In the genomic region with DNA sequence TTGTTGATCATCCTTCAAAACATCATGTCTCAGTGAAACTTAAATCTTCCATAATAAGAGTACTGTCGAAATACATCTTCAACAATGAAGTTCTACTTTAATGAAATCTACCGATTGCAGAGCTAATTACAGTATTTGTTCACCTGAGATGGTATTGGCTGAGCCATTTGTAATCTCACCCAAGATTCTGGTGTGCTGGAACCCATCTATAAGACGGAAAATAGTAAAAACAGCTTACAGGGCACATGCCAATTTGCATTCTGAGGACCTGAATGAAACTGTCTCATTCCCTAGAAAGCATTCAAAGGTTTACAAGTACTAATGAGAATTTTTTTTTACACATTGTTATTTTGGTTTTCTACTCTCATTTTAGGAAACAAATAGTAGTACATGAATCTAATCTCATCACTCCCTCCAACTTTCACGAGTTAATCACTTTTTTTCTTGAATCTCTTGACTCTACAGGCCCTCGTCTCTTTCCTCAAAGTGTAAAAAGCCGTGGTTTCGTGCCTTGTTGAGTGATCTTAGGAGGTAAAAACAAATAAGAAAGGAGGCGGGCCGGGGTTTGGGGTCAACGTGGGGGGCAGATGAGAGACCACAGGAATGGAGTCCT, we compare ENCODE assay signal across 8 cellular contexts. TPM values are rescaled to one million over a fixed set of nuclear protein-coding genes. Genes with fewer than 3 reads are reported as not detected.
DNase-seq lines count a peak whose midpoint lies in the region; ATAC-seq, FAIRE-seq and TF ChIP-seq lines count a peak whose summit lies in the region.

No MANE protein-coding gene starts in this region.

- H3K9ac ChIP-seq in endothelial cell of umbilical vein (replicated peaks; ENCODE audit: extremely low read depth, insufficient read depth, low read length) (peak overlapping the region; percentile 62), neuronal stem cell (ENCODE audit: low read depth, low read length, poor library complexity) (peak overlapping the region; percentile 70)

- WGBS in neuronal stem cell (ENCODE audit: extremely low coverage in 2 of 2, insufficient read length in 2 of 2, insufficient replicate concordance in 1 of 2), 2 donors: no CpG with 5 or more reads among the region's 10 CpGs

- dilution Hi-C loops in endothelial cell of umbilical vein (cut with MboI; ENCODE audit: extremely low pct_ligation_motif_present, low sequenced_read_pairs): no loop called here

- FAIRE-seq in endothelial cell of umbilical vein (lab: Jason Lieb, UNC): no peak

- H3K9me3 ChIP-seq in Peyer's patch (no peaks in the 10 kb centered on the region), endothelial cell of umbilical vein (replicated peaks; ENCODE audit: control insufficient read depth, insufficient read depth, low read length) (no peaks in the 10 kb centered on the region), neuronal stem cell (replicated peaks in 1 of 2; ENCODE audit: control insufficient read depth in 2 of 2, insufficient read depth in 1 of 2, low read depth in 1 of 2, low read length in 2 of 2) (peaks cover 0 to 34% of the 10 kb centered on the region in 2 donors)

- peaks cover 0 to 11% (median 4%) of the 10 kb centered on the region in 4 donors for H3K4me1 ChIP-seq in Peyer's patch
- H3K4me1 ChIP-seq in endothelial cell of umbilical vein (ENCODE audit: control insufficient read depth, extremely low read depth, insufficient read depth, low read length): peaks cover 33% of the 10 kb centered on the region
- peaks cover 5 to 8% of the 10 kb centered on the region in 2 donors for H3K4me1 ChIP-seq in neuronal stem cell (ENCODE audit: control insufficient read depth in 2 of 2, insufficient read depth in 1 of 2, low read depth in 1 of 2, low read length in 2 of 2)

- H2AFZ ChIP-seq in endothelial cell of umbilical vein (ENCODE audit: low read depth, low read length): peak overlapping the region; percentile 8
- H2AFZ ChIP-seq in neuronal stem cell (ENCODE audit: low read length): peak overlapping the region; percentile 95

- H4K8ac ChIP-seq in neuronal stem cell (ENCODE audit: low read depth, low read length): no peak overlapping the region

- no peak for TF ChIP-seq CTCF in Peyer's patch (IDR thresholded peaks at IDR 0.05)
- no peak for TF ChIP-seq CTCF in endothelial cell of umbilical vein (IDR thresholded peaks at IDR 0.05; ENCODE audit: extremely low read depth in 1 of 2, insufficient read depth in 1 of 2, low read depth in 1 of 2, low read length in 2 of 2)

- POLR2A ChIA-PET in endothelial cell of umbilical vein (lab: Charles Lee): no interaction called here

- no peak overlapping the region for H4K91ac ChIP-seq in neuronal stem cell (ENCODE audit: low read depth, low read length, poor library complexity)

- no peaks in the 10 kb centered on the region for H4K20me1 ChIP-seq in endothelial cell of umbilical vein (replicated peaks; ENCODE audit: control insufficient read depth, extremely low read depth, insufficient read depth, low read length)

- intact Hi-C loops in endothelial cell of umbilical vein (cut with micrococcal nuclease): loop anchor here (10.0 kb wide), 1 partner anchor 284 kb away; the partner anchor contains the start of gene RGS7

- H2BK12ac ChIP-seq in neuronal stem cell (ENCODE audit: low read length): no peak overlapping the region

- H3K4me3 ChIP-seq in Peyer's patch (peak overlapping the region; percentile 80 to 90 (median 88)), endothelial cell of umbilical vein (replicated peaks in 1 of 3; ENCODE audit: insufficient read depth in 1 of 3, low read depth in 1 of 3, low read length in 3 of 3) (peak overlapping the region; percentile 49 to 90 (median 57)), neuronal stem cell (ENCODE audit: low read length in 2 of 2) (peak overlapping the region; percentile 95)

- H3K23ac ChIP-seq in neuronal stem cell (ENCODE audit: low read depth, low read length, poor library complexity): no peak overlapping the region

- no peak overlapping the region for H2BK15ac ChIP-seq in neuronal stem cell (ENCODE audit: low read length)

- in situ Hi-C loops in ACHN (cut with HindIII; ENCODE audit: low pct_ligation_motif_present, low pct_unique_long_range_greater_than_20kb, low sequenced_read_pairs): loop anchor here (25.0 kb wide), 1 partner anchor 223 kb away; no protein-coding TSS in a partner anchor

- H3K9me1 ChIP-seq in endothelial cell of umbilical vein (replicated peaks; ENCODE audit: control insufficient read depth, extremely low read depth, insufficient read depth, low read length): no peaks in the 10 kb centered on the region

- ATAC-seq in GM18502 (IDR thresholded peaks at IDR 0.05; ENCODE audit: poor library complexity, unreplicated experiment): peak; percentile 0

- no peak overlapping the region for H2BK5ac ChIP-seq in neuronal stem cell (ENCODE audit: low read length)

- H3K4me2 ChIP-seq in endothelial cell of umbilical vein (ENCODE audit: insufficient read depth, low read length) (peak overlapping the region; percentile 77), neuronal stem cell (ENCODE audit: insufficient read depth, low read length, poor library complexity, severe bottlenecking) (peak overlapping the region; percentile 46)

- no peak overlapping the region for H2AK5ac ChIP-seq in neuronal stem cell (ENCODE audit: low read depth, low read length)

- TSS peak; percentile 47 for BruUV-seq in endothelial cell of umbilical vein (replicated peaks; lab: Mats Ljungman, UMichigan)

- H3K79me2 ChIP-seq in endothelial cell of umbilical vein (ENCODE audit: control insufficient read depth, insufficient read depth, low read length): peaks cover 50% of the 10 kb centered on the region

- no peaks in the 10 kb centered on the region for H3K27me3 ChIP-seq in Peyer's patch
- no peaks in the 10 kb centered on the region for H3K27me3 ChIP-seq in endothelial cell of umbilical vein (ENCODE audit: control insufficient read depth in 2 of 2, insufficient read depth in 2 of 2, low read length in 2 of 2)
- H3K27me3 ChIP-seq in neuronal stem cell (ENCODE audit: control insufficient read depth in 3 of 3, insufficient read depth in 3 of 3, low read depth in 1 of 3, low read length in 3 of 3): no peaks in the 10 kb centered on the region

- H3K4ac ChIP-seq in neuronal stem cell (ENCODE audit: low read length): no peak overlapping the region

- H3K36me3 ChIP-seq in Peyer's patch (no peaks in the 10 kb centered on the region), endothelial cell of umbilical vein (ENCODE audit: control insufficient read depth in 2 of 2, extremely low read depth in 1 of 2, insufficient read depth in 2 of 2, low read length in 2 of 2) (peaks cover under 1 to 2% of the 10 kb centered on the region in 2 experiments), neuronal stem cell (replicated peaks in 1 of 2; ENCODE audit: control insufficient read depth in 2 of 2, insufficient read depth in 2 of 2, low read length in 2 of 2) (peaks cover 5 to 42% of the 10 kb centered on the region in 2 donors)

- H3K27ac ChIP-seq in Peyer's patch: peak overlapping the region; percentile 81 to 90 (median 84)
- H3K27ac ChIP-seq in endothelial cell of umbilical vein (ENCODE audit: insufficient read depth, low read depth, low read length): peak overlapping the region; percentile 32
- H3K27ac ChIP-seq in neuronal stem cell (replicated peaks; ENCODE audit: low read length): no peak overlapping the region

- H2BK120ac ChIP-seq in neuronal stem cell (ENCODE audit: low read depth, low read length): no peak overlapping the region

- H3K79me1 ChIP-seq in neuronal stem cell (ENCODE audit: low read depth, low read length): peaks cover under 1% of the 10 kb centered on the region

- no peak overlapping the region for H3K18ac ChIP-seq in neuronal stem cell (ENCODE audit: low read length)

- TF ChIP-seq POLR2A in Peyer's patch (IDR thresholded peaks at IDR 0.05): no peak
- no peak for TF ChIP-seq POLR2A in endothelial cell of umbilical vein (IDR thresholded peaks at IDR 0.05; ENCODE audit: low read depth, low read length)

- CTCF ChIA-PET in endothelial cell of umbilical vein (lab: Charles Lee): interaction anchor here (1.2 to 3.0 kb wide), 2 partner anchors 12 to 28 kb away, joined by 8 to 15 read pairs; no protein-coding TSS in a partner anchor

- H3K14ac ChIP-seq in neuronal stem cell (ENCODE audit: low read length): no peak overlapping the region

- DNase-seq in ACHN: peak; percentile 49
- no peak for DNase-seq in Peyer's patch
- peak; percentile 45 for DNase-seq in endothelial cell of umbilical vein (ENCODE audit: low read depth, low spot score)
- peak; percentile 23 for DNase-seq in neuronal stem cell (ENCODE audit: low spot score)
- DNase-seq in ureter (ENCODE audit: low spot score): no peak
- DNase-seq in stimulated activated CD4-positive, alpha-beta T cell treated with anti-CD3 and anti-CD28 coated beads, Interleukin-12 subunit alpha, Interleukin-12 subunit beta, amount 100 ng/mL, for 4 hours: no peak
- no peak for DNase-seq in NCI-H128 (lab: John Stamatoyannopoulos, UW; ENCODE audit: unreplicated experiment)

RNA-seq across cellular contexts. Expression of gene CHML, which starts 1.0 kb away (rescaled TPM):
- 10 to 100 TPM in 1 of 4 donors, 1 to 10 TPM in 3; 6.6 to 11.0 (median 9.1) TPM for total RNA-seq in Peyer's patch
- 22.3 and 23.6 TPM in 2 replicates for total RNA-seq in endothelial cell of umbilical vein
- polyA plus RNA-seq in endothelial cell of umbilical vein: 3.3 and 4.1 TPM in 2 replicates
- 3.9 and 4.0 TPM in 2 replicates for polyA plus RNA-seq in endothelial cell of umbilical vein (2011; cell fraction: cytosol; rRNA removed)
- 6.9 and 7.6 TPM in 2 replicates for polyA plus RNA-seq in endothelial cell of umbilical vein (2011; cell fraction: nucleus; rRNA removed)
- polyA plus RNA-seq in endothelial cell of umbilical vein (2012): 6.9 and 9.7 TPM in 2 replicates
- 28.1 and 31.5 TPM in 2 replicates for polyA minus RNA-seq in endothelial cell of umbilical vein
- polyA minus RNA-seq in endothelial cell of umbilical vein (2011; cell fraction: cytosol; rRNA and poly(A)+ RNA removed): 76.2 TPM
- 12.9 and 17.0 TPM in 2 replicates for polyA minus RNA-seq in endothelial cell of umbilical vein (2011; cell fraction: nucleus; rRNA and poly(A)+ RNA removed)
- polyA plus RNA-seq in neuronal stem cell (2013, experiment 1 of 2): 12.2 TPM
- polyA plus RNA-seq in neuronal stem cell (2013, experiment 2 of 2): 12.5 TPM
- total RNA-seq in ureter: 4.6 TPM

RNA-seq across cellular contexts. Expression of gene OPN3, which starts 1.0 kb away (rescaled TPM):
- 10 to 100 TPM; 17.3 to 23.1 (median 20.9) TPM for total RNA-seq in Peyer's patch
- 22.0 and 23.9 TPM in 2 replicates for total RNA-seq in endothelial cell of umbilical vein
- polyA plus RNA-seq in endothelial cell of umbilical vein: 16.1 and 17.0 TPM in 2 replicates
- 20.6 and 24.0 TPM in 2 replicates for polyA plus RNA-seq in endothelial cell of umbilical vein (2011; cell fraction: cytosol; rRNA removed)
- polyA plus RNA-seq in endothelial cell of umbilical vein (2011; cell fraction: nucleus; rRNA removed): 9.6 and 12.0 TPM in 2 replicates
- 23.6 and 26.2 TPM in 2 replicates for polyA plus RNA-seq in endothelial cell of umbilical vein (2012)
- 17.4 and 23.5 TPM in 2 replicates for polyA minus RNA-seq in endothelial cell of umbilical vein
- 29.1 TPM for polyA minus RNA-seq in endothelial cell of umbilical vein (2011; cell fraction: cytosol; rRNA and poly(A)+ RNA removed)
- 4.3 and 8.3 TPM in 2 replicates for polyA minus RNA-seq in endothelial cell of umbilical vein (2011; cell fraction: nucleus; rRNA and poly(A)+ RNA removed)
- 41.1 TPM for polyA plus RNA-seq in neuronal stem cell (2013, experiment 1 of 2)
- polyA plus RNA-seq in neuronal stem cell (2013, experiment 2 of 2): 41.0 TPM
- 6.5 TPM for total RNA-seq in ureter

RNA-seq across cellular contexts. Expression of gene WDR64, which starts 12.9 kb away (rescaled TPM):
- total RNA-seq in Peyer's patch: not detected
- not detected in 2 replicates for total RNA-seq in endothelial cell of umbilical vein
- polyA plus RNA-seq in endothelial cell of umbilical vein: not detected in 2 replicates
- not detected in 2 replicates for polyA plus RNA-seq in endothelial cell of umbilical vein (2011; cell fraction: cytosol; rRNA removed)
- not detected in 2 replicates for polyA plus RNA-seq in endothelial cell of umbilical vein (2011; cell fraction: nucleus; rRNA removed)
- not detected in 2 replicates for polyA plus RNA-seq in endothelial cell of umbilical vein (2012)
- not detected in 2 replicates for polyA minus RNA-seq in endothelial cell of umbilical vein
- not detected for polyA minus RNA-seq in endothelial cell of umbilical vein (2011; cell fraction: cytosol; rRNA and poly(A)+ RNA removed)
- not detected in 2 replicates for polyA minus RNA-seq in endothelial cell of umbilical vein (2011; cell fraction: nucleus; rRNA and poly(A)+ RNA removed)
- polyA plus RNA-seq in neuronal stem cell (2013, experiment 1 of 2): 0.10 TPM
- 0.08 TPM for polyA plus RNA-seq in neuronal stem cell (2013, experiment 2 of 2)
- total RNA-seq in ureter: not detected

Comparison
In these comparisons a context has a peak if more than half of its experiments do, and no peak if none do; other contexts are left out.
1. DNase-seq: peak in ACHN (single experiment), endothelial cell of umbilical vein (single experiment) and neuronal stem cell (single experiment); none in Peyer's patch (0 of 3), ureter (single experiment), stimulated activated CD4-positive, alpha-beta T cell treated with anti-CD3 and anti-CD28 coated beads, Interleukin-12 subunit alpha, Interleukin-12 subunit beta, amount 100 ng/mL, for 4 hours (single experiment) and NCI-H128 (single experiment).
2. Peak in every context shown above with its lines, with median percentiles within 50 percentile points of each other: H3K4me3 ChIP-seq.